In genomic region chr2:99754215-99754614, GRCh38 we compare ENCODE assay signal across 2 cellular contexts.
TF ChIP-seq lines count a peak whose summit lies in the region.

No MANE protein-coding gene starts in this region.

TF ChIP-seq in IMR-90, 13 proteins besides CTCF, POLR2A, EP300 and RAD21:
- TF ChIP-seq CEBPB (IDR thresholded peaks at IDR 0.05; ENCODE audit: low read depth, low read length) (peak; percentile 90), MAFK (IDR thresholded peaks at IDR 0.05; ENCODE audit: low read depth, low read length) (no peak), MXI1 (IDR thresholded peaks at IDR 0.05; ENCODE audit: borderline replicate concordance, low read depth, low read length) (no peak), FOS (IDR thresholded peaks at IDR 0.05; ENCODE audit: low read depth, low read length) (0 out of 2 replicates have a peak, but pooled peaks have one; percentile 19), CHD1 (IDR thresholded peaks at IDR 0.05; ENCODE audit: low read depth, low read length) (no peak), RCOR1 (IDR thresholded peaks at IDR 0.05; ENCODE audit: insufficient replicate concordance, low read length) (peak; percentile 20)

TF ChIP-seq in GM12878, 131 proteins besides CTCF, POLR2A, EP300 and RAD21:
- TF ChIP-seq CREB1 (IDR thresholded peaks at IDR 0.05; ENCODE audit: low read depth) (no peak), CHD1 (IDR thresholded peaks at IDR 0.05; ENCODE audit: low read depth, low read length) (no peak), BCL3 (IDR thresholded peaks at IDR 0.05; ENCODE audit: borderline replicate concordance, insufficient read depth, low read depth, low read length, poor library complexity, severe bottlenecking) (peak; percentile 58), PBX3 (IDR thresholded peaks at IDR 0.05; ENCODE audit: insufficient replicate concordance, low read depth, low read length) (no peak), ATF3 (IDR thresholded peaks at IDR 0.05; ENCODE audit: borderline replicate concordance, extremely low read depth, low read depth, low read length) (no peak), WRNIP1 (IDR thresholded peaks at IDR 0.05; ENCODE audit: borderline replicate concordance, low read depth, low read length) (no peak), NR2C2 (IDR thresholded peaks at IDR 0.05; ENCODE audit: borderline replicate concordance, control insufficient read depth, insufficient read length, low read depth) (no peak), POLR2AphosphoS2 (IDR thresholded peaks at IDR 0.05; ENCODE audit: low read depth, low read length) (no peak)
TF ChIP-seq in GM12878: peak in this region for 1.
